22 cellular contexts compared by ENCODE assay signal in genomic region chr3:39870706-39871105, GRCh38.
DNase-seq lines count a peak whose midpoint lies in the region; ATAC-seq and TF ChIP-seq lines count a peak whose summit lies in the region.
"Had no signal": no experiment of that assay in that cellular context is flagged by ENCODE, and none has a peak within 500 bp of the region (broad histone marks: within the 10 kb centered on the region; RNA-seq: fewer than 3 reads in every experiment).

No MANE protein-coding gene starts in this region.

- TF ChIP-seq CTCF in foreskin fibroblast (IDR thresholded peaks at IDR 0.05; ENCODE audit: low read depth, low read length): no peak

- H3K27ac Mint-ChIP-seq in stimulated activated effector memory CD8-positive, alpha-beta T cell treated with anti-CD3 and anti-CD28 coated beads, Interleukin-12 subunit alpha, Interleukin-12 subunit beta, amount 100 ng/mL, for 72 hours: no peak overlapping the region

- H3K36me3 Mint-ChIP-seq in stimulated activated effector memory CD8-positive, alpha-beta T cell treated with anti-CD3 and anti-CD28 coated beads, Interleukin-12 subunit alpha, Interleukin-12 subunit beta, amount 100 ng/mL, for 72 hours: no peaks in the 10 kb centered on the region

- no peak for ATAC-seq in stimulated activated effector memory CD8-positive, alpha-beta T cell treated with anti-CD3 and anti-CD28 coated beads, Interleukin-12 subunit alpha, Interleukin-12 subunit beta, amount 100 ng/mL, for 72 hours
- ATAC-seq in HG02870 (IDR thresholded peaks at IDR 0.05; ENCODE audit: unreplicated experiment): no peak
- ATAC-seq: GM12878 had no signal

- no peak overlapping the region for H3K4me3 ChIP-seq in foreskin fibroblast (ENCODE audit: low read depth in 1 of 2, low read length in 2 of 2)
- H3K4me3 ChIP-seq: GM12878, GM23338, HAP-1 had no signal

- H3K4me1 Mint-ChIP-seq in stimulated activated effector memory CD8-positive, alpha-beta T cell treated with anti-CD3 and anti-CD28 coated beads, Interleukin-12 subunit alpha, Interleukin-12 subunit beta, amount 100 ng/mL, for 72 hours: no peaks in the 10 kb centered on the region

- peaks cover 2% of the 10 kb centered on the region for H3K9me3 Mint-ChIP-seq in stimulated activated effector memory CD8-positive, alpha-beta T cell treated with anti-CD3 and anti-CD28 coated beads, Interleukin-12 subunit alpha, Interleukin-12 subunit beta, amount 100 ng/mL, for 72 hours

- no peak overlapping the region for H3K4me3 Mint-ChIP-seq in stimulated activated effector memory CD8-positive, alpha-beta T cell treated with anti-CD3 and anti-CD28 coated beads, Interleukin-12 subunit alpha, Interleukin-12 subunit beta, amount 100 ng/mL, for 72 hours
- H3K4me3 Mint-ChIP-seq: GM23338 had no signal

- DNase-seq in EH (ENCODE audit: low read depth) (peak; percentile 12), HS-27A (ENCODE audit: low read depth) (peak; percentile 9), dermis blood vessel endothelial cell (peak; percentile 38), foreskin fibroblast (peak; percentile 3 to 6), NCI-H82 treated with DMSO at 0.1 percent for 48 hours (lab: John Stamatoyannopoulos, UW; ENCODE audit: unreplicated experiment) (no peak), hepatic stellate cell (ENCODE audit: low spot score) (no peak)
- DNase-seq in stimulated activated effector memory CD8-positive, alpha-beta T cell treated with anti-CD3 and anti-CD28 coated beads, Interleukin-12 subunit alpha, Interleukin-12 subunit beta, amount 100 ng/mL, for 72 hours (ENCODE audit: low spot score in 2 of 2): no peak
- DNase-seq: DMS53; KBM-7; NCI-H1092 treated with DMSO at 0.1 percent for 48 hours; NCI-H1436 treated with DMSO at 0.1 percent for 48 hours; NCI-H1930; NCI-H2227 treated with DMSO at 0.1 percent for 48 hours; NCI-H510A treated with DMSO at 0.1 percent for 48 hours; NCI-H748 treated with DMSO at 0.1 percent for 48 hours; NK-92 treated with Interleukin-12 subunit alpha and Interleukin-12 subunit beta, amount 100 ng/mL, for 24 hours; SIG-M5; T-helper 1 cell had no signal

Comparison
In these comparisons a context has a peak if more than half of its experiments do, and no peak if none do; other contexts are left out.
1. DNase-seq: peak in EH (single experiment), HS-27A (single experiment), dermis blood vessel endothelial cell (single experiment) and foreskin fibroblast (2 of 2); none in NCI-H82 treated with DMSO at 0.1 percent for 48 hours (single experiment), stimulated activated effector memory CD8-positive, alpha-beta T cell treated with anti-CD3 and anti-CD28 coated beads, Interleukin-12 subunit alpha, Interleukin-12 subunit beta, amount 100 ng/mL, for 72 hours (0 of 2) and hepatic stellate cell (single experiment).